In the genomic region with DNA sequence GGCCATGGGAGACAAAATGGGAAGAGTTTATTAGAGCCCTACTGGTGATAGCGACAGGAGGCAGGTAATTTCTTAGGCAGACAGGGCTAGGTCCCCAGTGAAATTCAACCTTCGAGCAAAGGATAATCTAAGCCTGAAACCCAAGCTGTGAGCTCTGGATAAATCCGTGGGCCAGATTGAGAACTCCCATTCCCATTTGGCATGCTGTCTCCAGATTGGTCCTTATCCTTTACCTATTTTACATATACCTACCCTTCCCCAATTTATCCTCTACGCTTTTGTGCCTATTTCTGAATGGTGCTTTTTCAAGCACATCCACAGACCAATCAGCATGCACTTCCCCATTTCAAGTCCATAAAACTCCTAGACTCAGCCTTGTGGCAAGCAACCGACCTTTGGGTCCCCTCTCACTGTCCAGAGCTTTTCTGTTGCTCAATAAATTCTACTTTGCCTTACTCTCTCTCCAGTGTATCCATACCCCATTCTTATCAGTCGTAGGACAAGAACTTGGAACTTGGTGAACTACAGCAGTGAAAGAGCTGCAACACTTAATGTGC, we compare ENCODE assay signal across 10 cellular contexts.
"Had no signal": no experiment of that assay in that cellular context is flagged by ENCODE, and none has a peak within 500 bp of the region (broad histone marks: within the 10 kb centered on the region; RNA-seq: fewer than 3 reads in every experiment).

No MANE protein-coding gene starts in this region.

- H2AFZ ChIP-seq: GM23248 had no signal

- H3K27ac ChIP-seq: GM23248, KMS-11 had no signal

- DNase-seq: GM23248, GOT3, H7, HFFc6, IMR-90, KBM-7 had no signal

- H3K4me2 ChIP-seq: KMS-11 had no signal

- H3K4me3 ChIP-seq: GM23248, HAP-1 had no signal

- H3K4me1 ChIP-seq: HAP-1 had no signal

- H3K9ac ChIP-seq: GM23248, KMS-11 had no signal

- FAIRE-seq: HTR-8/SVneo had no signal

- H3K27ac Mint-ChIP-seq: HFFc6 had no signal

- ATAC-seq: HCT116 had no signal

- H3K36me3 ChIP-seq: HAP-1 had no signal

- H3K4me3 Mint-ChIP-seq: HFFc6 had no signal
